ENCODE assay signal across 17 cellular contexts in genomic region chr18:49207373-49207772, GRCh38.
A peak's percentile ranks its signal among the peaks of the same experiment; 100 is the strongest.
DNase-seq lines count a peak whose midpoint lies in the region; ATAC-seq, FAIRE-seq and TF ChIP-seq lines count a peak whose summit lies in the region.
"Had no signal": no experiment of that assay in that cellular context is flagged by ENCODE, and none has a peak within 500 bp of the region (broad histone marks: within the 10 kb centered on the region; RNA-seq: fewer than 3 reads in every experiment).

No MANE protein-coding gene starts in this region.

- H3K4ac ChIP-seq in IMR-90 (ENCODE audit: low read depth, low read length): no peak overlapping the region

- peak; percentile 61 for ATAC-seq in IMR-90 (ENCODE audit: low read depth)
- ATAC-seq: gastrocnemius medialis, mucosa of descending colon had no signal

- H3K9me1 ChIP-seq in IMR-90 (ENCODE audit: insufficient read depth, low read length): no peaks in the 10 kb centered on the region; the same call in 1 of the 2 replicates

- H4K8ac ChIP-seq in IMR-90 (ENCODE audit: low read depth in 2 of 2, low read length in 2 of 2): no peak overlapping the region

- CTCF ChIA-PET in IMR-90 (lab: Yijun Ruan, JAX): no interaction called here

- H2AK9ac ChIP-seq in IMR-90 (replicated peaks; ENCODE audit: low read depth, low read length, poor library complexity): no peak overlapping the region

- no peak overlapping the region for H4K5ac ChIP-seq in IMR-90 (ENCODE audit: low read depth, low read length)

- H3K9ac ChIP-seq in BLaER1 treated with 17β-estradiol and CSF1 and Interleukin-3, amounts not matched to agents 10 nM and 100 nM: no peak overlapping the region
- H3K9ac ChIP-seq in IMR-90 (ENCODE audit: low read depth, low read length): no peak overlapping the region
- peak overlapping the region; percentile 56 for H3K9ac ChIP-seq in astrocyte (ENCODE audit: low read length)
- H3K9ac ChIP-seq: parathyroid adenoma had no signal

- no peak overlapping the region for H2BK20ac ChIP-seq in IMR-90 (ENCODE audit: low read depth, low read length)

- POLR2A ChIA-PET in IMR-90 (lab: Charles Lee; ENCODE audit: unreplicated experiment): no interaction called here

- H2BK120ac ChIP-seq in IMR-90 (ENCODE audit: low read depth, low read length): no peak overlapping the region

- H3K27me3 Mint-ChIP-seq in astrocyte (ENCODE audit: low read depth, unreplicated experiment): no peaks in the 10 kb centered on the region
- no peaks in the 10 kb centered on the region for H3K27me3 Mint-ChIP-seq in activated T-helper 1 cell treated with anti-CD3 and anti-CD28 coated beads, Interleukin-12 subunit alpha, Interleukin-12 subunit beta, Interleukin-2, Interleukin-4 antibody, amounts not matched to agents 30 ng/mL and 10 ng/mL and 1 ng/mL, durations not matched to agents 14 hours and 24 hours and 36 hours (ENCODE audit: insufficient read depth)
- H3K27me3 Mint-ChIP-seq: B cell had no signal

- peaks cover 0 to 6% (median 0%) of the 10 kb centered on the region in 11 experiments; a peak in 1 of 22 replicates for H3K36me3 ChIP-seq in BLaER1 treated with 17β-estradiol and CSF1 and Interleukin-3, amounts not matched to agents 10 nM and 100 nM
- H3K36me3 ChIP-seq in IMR-90 (ENCODE audit: control insufficient read depth, insufficient read depth, low read length): no peaks in the 10 kb centered on the region; the same call in 1 of the 2 replicates
- H3K36me3 ChIP-seq in astrocyte (ENCODE audit: insufficient read depth, low read length): no peaks in the 10 kb centered on the region
- H3K36me3 ChIP-seq in SJCRH30: no peaks in the 10 kb centered on the region
- H3K36me3 ChIP-seq: ascending aorta, gastrocnemius medialis had no signal

- BruUV-seq in IMR-90 (replicated peaks; lab: Mats Ljungman, UMichigan): no TSS peak

- 50% methylated on average over 2 of the region's 2 CpGs; no CpG with 5 or more reads in 1 of the 2 experiments for WGBS in IMR-90 (ENCODE audit: extremely low coverage in 2 of 2, insufficient read length in 1 of 2), 2 experiments

- DNase-seq in IMR-90 (peak; percentile 54), astrocyte (ENCODE audit: low read depth) (peak; percentile 85), kidney glomerular epithelial cell (lab: John Stamatoyannopoulos, UW) (peak; percentile 94), SJCRH30 (no peak), retina (no peak)
- no peak for DNase-seq in stimulated activated CD4-positive, alpha-beta T cell treated with anti-CD3 and anti-CD28 coated beads, Interleukin-2, amount 100 ng/mL, for 24 hours
- DNase-seq in activated T-helper 1 cell treated with anti-CD3 and anti-CD28 coated beads, Interleukin-12 subunit alpha, Interleukin-12 subunit beta, Interleukin-2, Interleukin-4 antibody, amounts not matched to agents 30 ng/mL and 10 ng/mL and 1 ng/mL, durations not matched to agents 14 hours and 24 hours and 36 hours (ENCODE audit: low spot score): no peak
- DNase-seq: activated CD4-positive, alpha-beta T cell treated with anti-CD3 and anti-CD28 coated beads for 48 hours; effector memory CD4-positive, alpha-beta T cell; gastrocnemius medialis; mucosa of descending colon; testis had no signal

- in situ Hi-C loops in IMR-90 (cut with MboI; ENCODE audit: low sequenced_read_pairs): no loop called here

- H3K9me3 Mint-ChIP-seq in astrocyte (ENCODE audit: unreplicated experiment): peaks cover 1% of the 10 kb centered on the region
- no peaks in the 10 kb centered on the region for H3K9me3 Mint-ChIP-seq in activated T-helper 1 cell treated with anti-CD3 and anti-CD28 coated beads, Interleukin-12 subunit alpha, Interleukin-12 subunit beta, Interleukin-2, Interleukin-4 antibody, amounts not matched to agents 30 ng/mL and 10 ng/mL and 1 ng/mL, durations not matched to agents 14 hours and 24 hours and 36 hours
- H3K9me3 Mint-ChIP-seq: T-helper 1 cell treated with Interleukin-12 subunit alpha and Interleukin-12 subunit beta and Interleukin-4 antibody, amounts not matched to agents 30 μg/mL and 1 μg/mL, for 36 hours had no signal

- peak overlapping the region in 1 of 11 experiments; percentile 22; a peak in 1 of 22 replicates for H3K27ac ChIP-seq in BLaER1 treated with 17β-estradiol and CSF1 and Interleukin-3, amounts not matched to agents 10 nM and 100 nM
- H3K27ac ChIP-seq in IMR-90 (ENCODE audit: insufficient read depth, low read length) (no peak overlapping the region), astrocyte (ENCODE audit: low read depth, low read length) (peak overlapping the region; percentile 72), SJCRH30 (no peak overlapping the region)
- H3K27ac ChIP-seq: ascending aorta, gastrocnemius medialis, parathyroid adenoma, testis had no signal

- peak overlapping the region in 9 of 11 experiments; percentile 11 to 54 (median 36); a peak in 14 of 22 replicates for H3K4me2 ChIP-seq in BLaER1 treated with 17β-estradiol and CSF1 and Interleukin-3, amounts not matched to agents 10 nM and 100 nM
- H3K4me2 ChIP-seq in IMR-90 (ENCODE audit: low read depth, low read length) (no peak overlapping the region; the same call in 1 of the 2 replicates), astrocyte (ENCODE audit: low read length) (peak overlapping the region; percentile 75)

- H3K79me1 ChIP-seq in IMR-90 (ENCODE audit: low read depth in 1 of 2, low read length in 2 of 2): peaks cover 0 to 2% of the 10 kb centered on the region in 2 experiments; a peak in 1 of 4 replicates

- intact Hi-C loops in IMR-90 (cut with micrococcal nuclease): no loop called here
- intact Hi-C loops in activated T-helper 1 cell treated with anti-CD3 and anti-CD28 coated beads, Interleukin-12 subunit alpha, Interleukin-12 subunit beta, Interleukin-2, Interleukin-4 antibody, amounts not matched to agents 30 ng/mL and 10 ng/mL and 1 ng/mL, durations not matched to agents 14 hours and 24 hours and 36 hours (cut with micrococcal nuclease): no loop called here

- H3K4me3 Mint-ChIP-seq in astrocyte (ENCODE audit: unreplicated experiment): no peak overlapping the region
- no peak overlapping the region for H3K4me3 Mint-ChIP-seq in activated T-helper 1 cell treated with anti-CD3 and anti-CD28 coated beads, Interleukin-12 subunit alpha, Interleukin-12 subunit beta, Interleukin-2, Interleukin-4 antibody, amounts not matched to agents 30 ng/mL and 10 ng/mL and 1 ng/mL, durations not matched to agents 14 hours and 24 hours and 36 hours
- H3K4me3 Mint-ChIP-seq: B cell; T-helper 1 cell treated with Interleukin-12 subunit alpha and Interleukin-12 subunit beta and Interleukin-4 antibody, amounts not matched to agents 30 μg/mL and 1 μg/mL, for 36 hours had no signal

- H2AK5ac ChIP-seq in IMR-90 (ENCODE audit: low read depth, low read length): no peak overlapping the region

- H3K27ac Mint-ChIP-seq in astrocyte (ENCODE audit: unreplicated experiment): peak overlapping the region; percentile 86
- no peak overlapping the region for H3K27ac Mint-ChIP-seq in activated T-helper 1 cell treated with anti-CD3 and anti-CD28 coated beads, Interleukin-12 subunit alpha, Interleukin-12 subunit beta, Interleukin-2, Interleukin-4 antibody, amounts not matched to agents 30 ng/mL and 10 ng/mL and 1 ng/mL, durations not matched to agents 14 hours and 24 hours and 36 hours
- H3K27ac Mint-ChIP-seq: B cell; T-helper 1 cell treated with Interleukin-12 subunit alpha and Interleukin-12 subunit beta and Interleukin-4 antibody, amounts not matched to agents 30 μg/mL and 1 μg/mL, for 36 hours had no signal

- no peak overlapping the region for H3K18ac ChIP-seq in IMR-90 (ENCODE audit: low read depth, low read length)

- dilution Hi-C loops in IMR-90 (cut with HindIII; ENCODE audit: low sequenced_read_pairs, unreplicated experiment): no loop called here

- H4K91ac ChIP-seq in IMR-90 (ENCODE audit: insufficient read depth, low read depth, low read length): no peak overlapping the region

- peaks cover 24% of the 10 kb centered on the region for H3K4me1 Mint-ChIP-seq in astrocyte (ENCODE audit: low read depth, unreplicated experiment)
- peaks cover 17% of the 10 kb centered on the region for H3K4me1 Mint-ChIP-seq in activated T-helper 1 cell treated with anti-CD3 and anti-CD28 coated beads, Interleukin-12 subunit alpha, Interleukin-12 subunit beta, Interleukin-2, Interleukin-4 antibody, amounts not matched to agents 30 ng/mL and 10 ng/mL and 1 ng/mL, durations not matched to agents 14 hours and 24 hours and 36 hours (ENCODE audit: low read depth)

- peaks cover 12 to 16% (median 15%) of the 10 kb centered on the region in 10 experiments; a peak in 18 of 20 replicates for H3K4me1 ChIP-seq in BLaER1 treated with 17β-estradiol and CSF1 and Interleukin-3, amounts not matched to agents 10 nM and 100 nM
- H3K4me1 ChIP-seq in IMR-90 (ENCODE audit: control insufficient read depth, insufficient read depth, low read length) (peaks cover 2% of the 10 kb centered on the region; the same call in 1 of the 2 replicates), astrocyte (ENCODE audit: insufficient read depth, low read length) (peaks cover 13% of the 10 kb centered on the region), SJCRH30 (no peaks in the 10 kb centered on the region)
- H3K4me1 ChIP-seq: ascending aorta, parathyroid adenoma, testis had no signal

- H2BK5ac ChIP-seq in IMR-90 (ENCODE audit: low read depth, low read length, poor library complexity, severe bottlenecking): no peak overlapping the region

- H4K20me1 ChIP-seq in BLaER1 treated with 17β-estradiol and CSF1 and Interleukin-3, amounts not matched to agents 10 nM and 100 nM: peaks cover 0 to 12% (median 0%) of the 10 kb centered on the region in 11 experiments; a peak in 1 of 22 replicates
- H4K20me1 ChIP-seq in IMR-90 (ENCODE audit: insufficient read depth, low read length) (no peaks in the 10 kb centered on the region; the same call in 1 of the 2 replicates), astrocyte (ENCODE audit: insufficient read depth, low read length) (no peaks in the 10 kb centered on the region)

- peaks cover 1% of the 10 kb centered on the region for H3K36me3 Mint-ChIP-seq in astrocyte (ENCODE audit: low read depth, unreplicated experiment)
- peaks cover 2% of the 10 kb centered on the region for H3K36me3 Mint-ChIP-seq in activated T-helper 1 cell treated with anti-CD3 and anti-CD28 coated beads, Interleukin-12 subunit alpha, Interleukin-12 subunit beta, Interleukin-2, Interleukin-4 antibody, amounts not matched to agents 30 ng/mL and 10 ng/mL and 1 ng/mL, durations not matched to agents 14 hours and 24 hours and 36 hours (ENCODE audit: low read depth)

- H2AFZ ChIP-seq in IMR-90 (replicated peaks; ENCODE audit: low read length, poor library complexity) (no peak overlapping the region), astrocyte (ENCODE audit: low read depth, low read length) (no peak overlapping the region)
- H2AFZ ChIP-seq: parathyroid adenoma had no signal

- no peak for TF ChIP-seq RAD21 in IMR-90 (IDR thresholded peaks at IDR 0.05; ENCODE audit: low read length)

- H3K14ac ChIP-seq in IMR-90 (replicated peaks; ENCODE audit: low read depth, low read length): no peak overlapping the region

- TF ChIP-seq CTCF in IMR-90 (conservative IDR thresholded peaks at IDR 0.05; ENCODE audit: low read depth, low read length) (no peak), astrocyte (IDR thresholded peaks at IDR 0.05; ENCODE audit: insufficient read depth, low read depth, low read length) (no peak)

- no peak overlapping the region for H3K4me3 ChIP-seq in BLaER1 treated with 17β-estradiol and CSF1 and Interleukin-3, amounts not matched to agents 10 nM and 100 nM
- H3K4me3 ChIP-seq in IMR-90 (ENCODE audit: insufficient read depth, low read depth, low read length): no peak overlapping the region
- peak overlapping the region; percentile 6 for H3K4me3 ChIP-seq in astrocyte (ENCODE audit: insufficient read depth, low read depth, low read length)
- no peak overlapping the region for H3K4me3 ChIP-seq in SJCRH30
- H3K4me3 ChIP-seq: ascending aorta, gastrocnemius medialis, mucosa of descending colon, testis had no signal

- peak; percentile 74 for FAIRE-seq in astrocyte (lab: Jason Lieb, UNC)

- no peak overlapping the region for H3K56ac ChIP-seq in IMR-90 (ENCODE audit: extremely low read depth, insufficient read depth, low read length)

- no peak overlapping the region for H3K23ac ChIP-seq in IMR-90 (ENCODE audit: low read depth, low read length)

- H3K27me3 ChIP-seq in BLaER1 treated with 17β-estradiol and CSF1 and Interleukin-3, amounts not matched to agents 10 nM and 100 nM: no peaks in the 10 kb centered on the region
- H3K27me3 ChIP-seq in IMR-90 (ENCODE audit: control insufficient read depth, insufficient read depth, low read length): no peaks in the 10 kb centered on the region
- no peaks in the 10 kb centered on the region for H3K27me3 ChIP-seq in astrocyte (ENCODE audit: insufficient read depth, low read length)
- H3K27me3 ChIP-seq in SJCRH30: no peaks in the 10 kb centered on the region
- H3K27me3 ChIP-seq: ascending aorta, gastrocnemius medialis, testis had no signal

- no peaks in the 10 kb centered on the region for H3K9me3 ChIP-seq in BLaER1 treated with 17β-estradiol and CSF1 and Interleukin-3, amounts not matched to agents 10 nM and 100 nM (replicated peaks in 1 of 11)
- H3K9me3 ChIP-seq in IMR-90 (ENCODE audit: control insufficient read depth, insufficient read depth, low read length) (no peaks in the 10 kb centered on the region), astrocyte (ENCODE audit: insufficient read depth, low read depth, low read length) (no peaks in the 10 kb centered on the region), SJCRH30 (replicated peaks) (no peaks in the 10 kb centered on the region)
- H3K9me3 ChIP-seq: ascending aorta, gastrocnemius medialis, mucosa of descending colon, testis had no signal

- H2BK15ac ChIP-seq in IMR-90 (ENCODE audit: low read depth, low read length): no peak overlapping the region

- TF ChIP-seq POLR2A in IMR-90 (IDR thresholded peaks at IDR 0.05; ENCODE audit: low read depth, low read length): no peak

- H3K79me2 ChIP-seq in astrocyte (ENCODE audit: insufficient read depth, low read length): no peaks in the 10 kb centered on the region
- H3K79me2 ChIP-seq: parathyroid adenoma had no signal

Comparison
In these comparisons a context has a peak if more than half of its experiments do, and no peak if none do; other contexts are left out.
1. DNase-seq: peak in IMR-90 (single experiment), astrocyte (single experiment) and kidney glomerular epithelial cell (single experiment); none in stimulated activated CD4-positive, alpha-beta T cell treated with anti-CD3 and anti-CD28 coated beads, Interleukin-2, amount 100 ng/mL, for 24 hours (0 of 2), SJCRH30 (0 of 2), activated T-helper 1 cell treated with anti-CD3 and anti-CD28 coated beads, Interleukin-12 subunit alpha, Interleukin-12 subunit beta, Interleukin-2, Interleukin-4 antibody, amounts not matched to agents 30 ng/mL and 10 ng/mL and 1 ng/mL, durations not matched to agents 14 hours and 24 hours and 36 hours (single experiment) and retina (single experiment).